Comparison of ENCODE assay signal across 8 cellular contexts in genomic region chr3:195204360-195205166, GRCh38.
DNase-seq lines count a peak whose midpoint lies in the region; ATAC-seq and TF ChIP-seq lines count a peak whose summit lies in the region.

No MANE protein-coding gene starts in this region.

- no peaks in the 10 kb centered on the region for H3K9me3 ChIP-seq in CD8-positive, alpha-beta memory T cell (ENCODE audit: low read length)

- no peak overlapping the region for H3K4me3 ChIP-seq in CD8-positive, alpha-beta memory T cell (ENCODE audit: low read length)
- no peak overlapping the region for H3K4me3 ChIP-seq in brain microvascular endothelial cell (ENCODE audit: low read depth, low read length)

- no peak overlapping the region for H3K27ac ChIP-seq in CD8-positive, alpha-beta memory T cell (ENCODE audit: low read depth, low read length)
- H3K27ac ChIP-seq in brain microvascular endothelial cell = peak overlapping the region; percentile 96

- CTCF ChIA-PET in CD8-positive, alpha-beta memory T cell (lab: Charles Lee) = no interaction called here
- CTCF ChIA-PET in activated naive CD4-positive, alpha-beta T cell treated with anti-CD3 and anti-CD28 coated beads for 36 hours (lab: Charles Lee) = interaction anchor here (0.6 kb wide), 1 partner anchor 515 kb away, joined by 5 read pairs; no protein-coding TSS in a partner anchor

- no peaks in the 10 kb centered on the region for H3K36me3 ChIP-seq in CD8-positive, alpha-beta memory T cell (ENCODE audit: insufficient read depth, low read length)
- no peaks in the 10 kb centered on the region for H3K36me3 ChIP-seq in brain microvascular endothelial cell (replicated peaks)

- no peaks in the 10 kb centered on the region for H3K4me1 ChIP-seq in CD8-positive, alpha-beta memory T cell (ENCODE audit: insufficient read depth, low read length)

- intact Hi-C loops in activated naive CD4-positive, alpha-beta T cell treated with anti-CD3 and anti-CD28 coated beads for 36 hours (cut with micrococcal nuclease) = no loop called here

- H3K27me3 Mint-ChIP-seq in CD8-positive, alpha-beta memory T cell = no peaks in the 10 kb centered on the region
- H3K27me3 Mint-ChIP-seq in natural killer cell treated with Interleukin-12 subunit alpha and Interleukin-12 subunit beta and Interleukin-15 and Interleukin-18, amount 100 ng/mL, for 72 hours = no peaks in the 10 kb centered on the region
- no peaks in the 10 kb centered on the region for H3K27me3 Mint-ChIP-seq in activated naive CD4-positive, alpha-beta T cell treated with anti-CD3 and anti-CD28 coated beads for 36 hours (ENCODE audit: low read depth)

- H3K4me1 Mint-ChIP-seq in CD8-positive, alpha-beta memory T cell = peaks cover 24 to 37% (median 25%) of the 10 kb centered on the region in 3 donors
- H3K4me1 Mint-ChIP-seq in natural killer cell treated with Interleukin-12 subunit alpha and Interleukin-12 subunit beta and Interleukin-15 and Interleukin-18, amount 100 ng/mL, for 72 hours (ENCODE audit: low read depth in 2 of 2) = peaks cover 23 to 25% of the 10 kb centered on the region in 2 donors
- H3K4me1 Mint-ChIP-seq in activated naive CD4-positive, alpha-beta T cell treated with anti-CD3 and anti-CD28 coated beads for 36 hours (ENCODE audit: low read depth) = no peaks in the 10 kb centered on the region

- no peak for DNase-seq in CD8-positive, alpha-beta memory T cell
- DNase-seq in M059J (ENCODE audit: low read depth) (peak; percentile 27), brain microvascular endothelial cell (peak; percentile 68), NCI-H146 (lab: John Stamatoyannopoulos, UW) (no peak), NCI-H510A treated with DMSO at 0.1 percent for 48 hours (lab: John Stamatoyannopoulos, UW) (no peak)
- no peak for DNase-seq in natural killer cell treated with Interleukin-12 subunit alpha and Interleukin-12 subunit beta and Interleukin-15 and Interleukin-18, amount 100 ng/mL, for 72 hours (ENCODE audit: low spot score)
- no peak for DNase-seq in activated naive CD4-positive, alpha-beta T cell treated with anti-CD3 and anti-CD28 coated beads for 36 hours

- in situ Hi-C loops in brain microvascular endothelial cell (cut with HindIII; ENCODE audit: low pct_ligation_motif_present, low sequenced_read_pairs) = no loop called here

- H3K27ac Mint-ChIP-seq in CD8-positive, alpha-beta memory T cell = peak overlapping the region in 6 of 8 donors; percentile 22 to 84 (median 58)
- H3K27ac Mint-ChIP-seq in natural killer cell treated with Interleukin-12 subunit alpha and Interleukin-12 subunit beta and Interleukin-15 and Interleukin-18, amount 100 ng/mL, for 72 hours = peak overlapping the region; percentile 84 to 91
- no peak overlapping the region for H3K27ac Mint-ChIP-seq in activated naive CD4-positive, alpha-beta T cell treated with anti-CD3 and anti-CD28 coated beads for 36 hours

- POLR2A ChIA-PET in CD8-positive, alpha-beta memory T cell (lab: Charles Lee) = no interaction called here

- TF ChIP-seq CTCF in brain microvascular endothelial cell (IDR thresholded peaks at IDR 0.05; ENCODE audit: low read depth, low read length, missing control alignments) = no peak

- peak overlapping the region in 3 of 7 donors; percentile 56 to 75 (median 72) for H3K4me3 Mint-ChIP-seq in CD8-positive, alpha-beta memory T cell
- peak overlapping the region; percentile 83 for H3K4me3 Mint-ChIP-seq in natural killer cell treated with Interleukin-12 subunit alpha and Interleukin-12 subunit beta and Interleukin-15 and Interleukin-18, amount 100 ng/mL, for 72 hours
- H3K4me3 Mint-ChIP-seq in activated naive CD4-positive, alpha-beta T cell treated with anti-CD3 and anti-CD28 coated beads for 36 hours = no peak overlapping the region

- H3K9me3 Mint-ChIP-seq in CD8-positive, alpha-beta memory T cell = no peaks in the 10 kb centered on the region
- H3K9me3 Mint-ChIP-seq in natural killer cell treated with Interleukin-12 subunit alpha and Interleukin-12 subunit beta and Interleukin-15 and Interleukin-18, amount 100 ng/mL, for 72 hours = no peaks in the 10 kb centered on the region
- H3K9me3 Mint-ChIP-seq in activated naive CD4-positive, alpha-beta T cell treated with anti-CD3 and anti-CD28 coated beads for 36 hours = no peaks in the 10 kb centered on the region

- no peaks in the 10 kb centered on the region for H3K36me3 Mint-ChIP-seq in CD8-positive, alpha-beta memory T cell
- H3K36me3 Mint-ChIP-seq in natural killer cell treated with Interleukin-12 subunit alpha and Interleukin-12 subunit beta and Interleukin-15 and Interleukin-18, amount 100 ng/mL, for 72 hours = no peaks in the 10 kb centered on the region
- H3K36me3 Mint-ChIP-seq in activated naive CD4-positive, alpha-beta T cell treated with anti-CD3 and anti-CD28 coated beads for 36 hours (ENCODE audit: low read depth) = no peaks in the 10 kb centered on the region

- peak; percentile 50 to 69 for ATAC-seq in natural killer cell treated with Interleukin-12 subunit alpha and Interleukin-12 subunit beta and Interleukin-15 and Interleukin-18, amount 100 ng/mL, for 72 hours
- no peak for ATAC-seq in GM18861 (IDR thresholded peaks at IDR 0.05; ENCODE audit: unreplicated experiment)

- H3K27me3 ChIP-seq in CD8-positive, alpha-beta memory T cell (ENCODE audit: insufficient read depth, low read length, poor library complexity, severe bottlenecking) = no peaks in the 10 kb centered on the region
- H3K27me3 ChIP-seq in brain microvascular endothelial cell (replicated peaks) = no peaks in the 10 kb centered on the region

Comparison
In these comparisons a context has a peak if more than half of its experiments do, and no peak if none do; other contexts are left out.
1. DNase-seq: peak in M059J (single experiment) and brain microvascular endothelial cell (single experiment); none in CD8-positive, alpha-beta memory T cell (0 of 5), natural killer cell treated with Interleukin-12 subunit alpha and Interleukin-12 subunit beta and Interleukin-15 and Interleukin-18, amount 100 ng/mL, for 72 hours (single experiment), NCI-H146 (single experiment), NCI-H510A treated with DMSO at 0.1 percent for 48 hours (single experiment) and activated naive CD4-positive, alpha-beta T cell treated with anti-CD3 and anti-CD28 coated beads for 36 hours (single experiment).